Comparison of ENCODE assay signal across 25 cellular contexts in genomic region chr14:53581497-53581896, GRCh38.
"Had no signal": no experiment of that assay in that cellular context is flagged by ENCODE, and none has a peak within 500 bp of the region (broad histone marks: within the 10 kb centered on the region; RNA-seq: fewer than 3 reads in every experiment).

No MANE protein-coding gene starts in this region.

- ATAC-seq: activated naive CD8-positive, alpha-beta T cell treated with anti-CD3 and anti-CD28 coated beads, Interleukin-2, amount 50 U/mL, for 24 hours; activated T-cell treated with anti-CD3 and anti-CD28 coated beads, Interleukin-2, amount 50 U/mL, for 4 hours; activated T-helper 17 cell treated with anti-CD3 and anti-CD28 coated beads, Interleukin-2, amount 50 U/mL, for 72 hours; foreskin keratinocyte; left cardiac atrium; right lobe of liver; stimulated activated naive CD8-positive, alpha-beta T cell treated with anti-CD3 and anti-CD28 coated beads, Interleukin-15, Interleukin-2, amounts not matched to agents 100 U/mL and 50 U/mL, for 24 hours had no signal

- H3K36me3 ChIP-seq: esophagus muscularis mucosa, ovary, right lobe of liver, transverse colon, uterus had no signal

- H3K4me3 ChIP-seq: esophagus muscularis mucosa, ovary, right lobe of liver, testis, transverse colon, uterus had no signal

- H3K4me1 Mint-ChIP-seq: activated CD4-positive, alpha-beta memory T cell treated with anti-CD3 and anti-CD28 coated beads, Interleukin-2, amount 10 ng/mL, durations not matched to agents 7 days and 5 days; activated CD4-positive, alpha-beta T cell treated with anti-CD3 and anti-CD28 coated beads, Interleukin-2, amount 10 ng/mL, durations not matched to agents 7 days and 5 days; activated naive CD4-positive, alpha-beta T cell treated with anti-CD3 and anti-CD28 coated beads, Interleukin-2, amount 50 U/mL, for 24 hours; activated naive CD8-positive, alpha-beta T cell treated with anti-CD3 and anti-CD28 coated beads, Interleukin-2, amount 50 U/mL, for 24 hours; activated T-helper 17 cell treated with anti-CD3 and anti-CD28 coated beads, Interleukin-2, amount 50 U/mL, for 72 hours had no signal

- H3K36me3 Mint-ChIP-seq: activated naive CD4-positive, alpha-beta T cell treated with anti-CD3 and anti-CD28 coated beads, Interleukin-2, amount 50 U/mL, for 24 hours had no signal

- H3K27ac Mint-ChIP-seq: activated CD4-positive, alpha-beta memory T cell treated with anti-CD3 and anti-CD28 coated beads, Interleukin-2, amount 10 ng/mL, durations not matched to agents 7 days and 5 days; activated CD4-positive, alpha-beta T cell treated with anti-CD3 and anti-CD28 coated beads, Interleukin-2, amount 10 ng/mL, durations not matched to agents 7 days and 5 days; activated naive CD4-positive, alpha-beta T cell treated with anti-CD3 and anti-CD28 coated beads, Interleukin-2, amount 50 U/mL, for 24 hours; activated naive CD8-positive, alpha-beta T cell treated with anti-CD3 and anti-CD28 coated beads, Interleukin-2, amount 50 U/mL, for 24 hours; activated T-helper 17 cell treated with anti-CD3 and anti-CD28 coated beads, Interleukin-2, amount 50 U/mL, for 72 hours; progenitor cell of endocrine pancreas had no signal

- H3K9me3 ChIP-seq: esophagus muscularis mucosa, ovary, right lobe of liver, testis, transverse colon, uterus had no signal

- H3K27ac ChIP-seq: esophagus muscularis mucosa, foreskin keratinocyte, ovary, right lobe of liver, testis, transverse colon, uterus had no signal

- DNase-seq: activated CD4-positive, alpha-beta memory T cell treated with anti-CD3 and anti-CD28 coated beads, Interleukin-2, amount 10 ng/mL, durations not matched to agents 7 days and 5 days; activated CD4-positive, alpha-beta T cell treated with anti-CD3 and anti-CD28 coated beads for 1 hour; activated CD4-positive, alpha-beta T cell treated with anti-CD3 and anti-CD28 coated beads, Interleukin-2, amount 10 ng/mL, durations not matched to agents 7 days and 5 days; activated gamma-delta T cell treated with Interleukin-2 at 50 U/mL for 16 hours; activated naive CD8-positive, alpha-beta T cell treated with anti-CD3 and anti-CD28 coated beads, Interleukin-2, amount 50 U/mL, for 24 hours; activated T-cell treated with anti-CD3 and anti-CD28 coated beads, Interleukin-2, amount 50 U/mL, for 4 hours; amygdala; caudate nucleus; cortex of kidney; foreskin keratinocyte; left cardiac atrium; mammary epithelial cell; ovary; right lobe of liver; stimulated activated CD4-positive, alpha-beta T cell treated with anti-CD3 and anti-CD28 coated beads, Interleukin-2, amount 100 ng/mL, for 48 hours; stimulated activated naive CD8-positive, alpha-beta T cell treated with anti-CD3 and anti-CD28 coated beads, Interleukin-15, Interleukin-2, amounts not matched to agents 100 U/mL and 50 U/mL, for 24 hours; T-helper 2 cell; testis; transverse colon; uterus had no signal

- H3K27me3 ChIP-seq: esophagus muscularis mucosa, ovary, testis, transverse colon, uterus had no signal

- H3K9me3 Mint-ChIP-seq: activated CD4-positive, alpha-beta T cell treated with anti-CD3 and anti-CD28 coated beads, Interleukin-2, amount 10 ng/mL, durations not matched to agents 7 days and 5 days; activated naive CD8-positive, alpha-beta T cell treated with anti-CD3 and anti-CD28 coated beads, Interleukin-2, amount 50 U/mL, for 24 hours; activated T-helper 17 cell treated with anti-CD3 and anti-CD28 coated beads, Interleukin-2, amount 50 U/mL, for 72 hours had no signal

- H3K27me3 Mint-ChIP-seq: activated CD4-positive, alpha-beta memory T cell treated with anti-CD3 and anti-CD28 coated beads, Interleukin-2, amount 10 ng/mL, durations not matched to agents 7 days and 5 days; activated CD4-positive, alpha-beta T cell treated with anti-CD3 and anti-CD28 coated beads, Interleukin-2, amount 10 ng/mL, durations not matched to agents 7 days and 5 days; activated naive CD4-positive, alpha-beta T cell treated with anti-CD3 and anti-CD28 coated beads, Interleukin-2, amount 50 U/mL, for 24 hours; activated T-helper 17 cell treated with anti-CD3 and anti-CD28 coated beads, Interleukin-2, amount 50 U/mL, for 72 hours; progenitor cell of endocrine pancreas had no signal

- FAIRE-seq: keratinocyte had no signal

- H3K4me1 ChIP-seq: esophagus muscularis mucosa, foreskin keratinocyte, right lobe of liver, testis, transverse colon, uterus had no signal

- H3K4me3 Mint-ChIP-seq: activated CD4-positive, alpha-beta memory T cell treated with anti-CD3 and anti-CD28 coated beads, Interleukin-2, amount 10 ng/mL, durations not matched to agents 7 days and 5 days; activated CD4-positive, alpha-beta T cell treated with anti-CD3 and anti-CD28 coated beads, Interleukin-2, amount 10 ng/mL, durations not matched to agents 7 days and 5 days; activated naive CD4-positive, alpha-beta T cell treated with anti-CD3 and anti-CD28 coated beads, Interleukin-2, amount 50 U/mL, for 24 hours; activated naive CD8-positive, alpha-beta T cell treated with anti-CD3 and anti-CD28 coated beads, Interleukin-2, amount 50 U/mL, for 24 hours; activated T-cell treated with anti-CD3 and anti-CD28 coated beads, Interleukin-2, amount 50 U/mL, for 4 hours; activated T-helper 17 cell treated with anti-CD3 and anti-CD28 coated beads, Interleukin-2, amount 50 U/mL, for 72 hours had no signal
